Comparison of ENCODE assay signal across 8 cellular contexts in genomic region chr1:41862411-41863221, GRCh38. TPM values are rescaled to one million over a fixed set of nuclear protein-coding genes. Genes with fewer than 3 reads are reported as not detected.
DNase-seq lines count a peak whose midpoint lies in the region; ATAC-seq and TF ChIP-seq lines count a peak whose summit lies in the region.

No MANE protein-coding gene starts in this region.

- ATAC-seq in activated naive CD8-positive, alpha-beta T cell treated with anti-CD3 and anti-CD28 coated beads, Interleukin-2, amount 10 ng/mL, durations not matched to agents 7 days and 5 days (ENCODE audit: low read depth): peak; percentile 70
- ATAC-seq in HG03354 (IDR thresholded peaks at IDR 0.05; ENCODE audit: poor library complexity, severe bottlenecking, unreplicated experiment): no peak

- H3K36me3 ChIP-seq in adrenal gland (replicated peaks in 1 of 2) (no peaks in the 10 kb centered on the region), stomach (no peaks in the 10 kb centered on the region)

- 60 to 83% (median 75%) methylated on average over 7 of the region's 7 CpGs for WGBS in adrenal gland, 4 donors
- WGBS in stomach, 5 donors: 54 to 74% (median 59%) methylated on average over 7 of the region's 7 CpGs

- H3K27ac ChIP-seq in adrenal gland (no peak overlapping the region), stomach (no peak overlapping the region)

- H3K27me3 Mint-ChIP-seq in CD14-positive monocyte (ENCODE audit: low read depth in 3 of 3): peaks cover 7 to 11% (median 9%) of the 10 kb centered on the region in 3 donors
- H3K27me3 Mint-ChIP-seq in activated naive CD8-positive, alpha-beta T cell treated with anti-CD3 and anti-CD28 coated beads, Interleukin-2, amount 10 ng/mL, durations not matched to agents 7 days and 5 days: no peaks in the 10 kb centered on the region
- H3K27me3 Mint-ChIP-seq in neural crest cell (ENCODE audit: low read depth): peaks cover 6% of the 10 kb centered on the region

- POLR2A ChIA-PET in activated naive CD8-positive, alpha-beta T cell treated with anti-CD3 and anti-CD28 coated beads, Interleukin-2, amount 10 ng/mL, durations not matched to agents 7 days and 5 days (lab: Charles Lee): no interaction called here

- TF ChIP-seq POLR2A in adrenal gland (IDR thresholded peaks at IDR 0.05): no peak
- TF ChIP-seq POLR2A in stomach (IDR thresholded peaks at IDR 0.05): no peak

- H3K27ac Mint-ChIP-seq in CD14-positive monocyte: peak overlapping the region in 3 of 7 donors; percentile 12 to 60 (median 32)
- H3K27ac Mint-ChIP-seq in activated naive CD8-positive, alpha-beta T cell treated with anti-CD3 and anti-CD28 coated beads, Interleukin-2, amount 10 ng/mL, durations not matched to agents 7 days and 5 days: no peak overlapping the region
- H3K27ac Mint-ChIP-seq in neural crest cell (ENCODE audit: unreplicated experiment): peak overlapping the region; percentile 7

- H3K4me1 ChIP-seq in adrenal gland (replicated peaks in 1 of 2) (peaks cover 0 to 10% of the 10 kb centered on the region in 2 donors), stomach (peaks cover 0 to 19% (median 0%) of the 10 kb centered on the region in 4 donors)

- no peak overlapping the region for H3K4me3 ChIP-seq in adrenal gland
- no peak overlapping the region for H3K4me3 ChIP-seq in stomach

- H3K36me3 Mint-ChIP-seq in CD14-positive monocyte: peaks cover 0 to 5% of the 10 kb centered on the region in 2 donors
- peaks cover 5% of the 10 kb centered on the region for H3K36me3 Mint-ChIP-seq in activated naive CD8-positive, alpha-beta T cell treated with anti-CD3 and anti-CD28 coated beads, Interleukin-2, amount 10 ng/mL, durations not matched to agents 7 days and 5 days
- H3K36me3 Mint-ChIP-seq in neural crest cell (ENCODE audit: low read depth): no peaks in the 10 kb centered on the region

- peak; percentile 73 for DNase-seq in CD14-positive monocyte (ENCODE audit: low spot score)
- peak; percentile 66 for DNase-seq in NCI-H345 treated with DMSO at 0.1 percent for 48 hours (lab: John Stamatoyannopoulos, UW; ENCODE audit: unreplicated experiment)
- no peak for DNase-seq in activated naive CD8-positive, alpha-beta T cell treated with anti-CD3 and anti-CD28 coated beads, Interleukin-2, amount 10 ng/mL, durations not matched to agents 7 days and 5 days
- DNase-seq in neural crest cell (ENCODE audit: low read depth, low spot score): no peak
- DNase-seq in adrenal gland: no peak
- DNase-seq in KG1 (lab: John Stamatoyannopoulos, UW): no peak
- no peak for DNase-seq in stomach

- H3K4me3 Mint-ChIP-seq in CD14-positive monocyte (peak overlapping the region in 1 of 2 donors; percentile 74), neural crest cell (no peak overlapping the region)
- H3K4me3 Mint-ChIP-seq in activated naive CD8-positive, alpha-beta T cell treated with anti-CD3 and anti-CD28 coated beads, Interleukin-2, amount 10 ng/mL, durations not matched to agents 7 days and 5 days: peak overlapping the region; percentile 10

- no peak for TF ChIP-seq EP300 in stomach (IDR thresholded peaks at IDR 0.05)

- TF ChIP-seq CTCF in CD14-positive monocyte (IDR thresholded peaks at IDR 0.05): no peak
- no peak for TF ChIP-seq CTCF in neural crest cell (conservative IDR thresholded peaks at IDR 0.05)
- TF ChIP-seq CTCF in adrenal gland (IDR thresholded peaks at IDR 0.05): no peak
- no peak for TF ChIP-seq CTCF in stomach (IDR thresholded peaks at IDR 0.05)

- intact Hi-C loops in CD14-positive monocyte (cut with micrococcal nuclease): no loop called here
- intact Hi-C loops in adrenal gland (cut with DNase I): no loop called here
- intact Hi-C loops in stomach (cut with DNase I; ENCODE audit: low total_unique reads): no loop called here

- H3K9me3 ChIP-seq in adrenal gland (replicated peaks in 1 of 3) (no peaks in the 10 kb centered on the region), stomach (no peaks in the 10 kb centered on the region)

- no peaks in the 10 kb centered on the region for H3K27me3 ChIP-seq in adrenal gland
- H3K27me3 ChIP-seq in stomach: no peaks in the 10 kb centered on the region

- H3K4me1 Mint-ChIP-seq in CD14-positive monocyte (peaks cover 38% of the 10 kb centered on the region), neural crest cell (peaks cover 34% of the 10 kb centered on the region)
- peaks cover 22% of the 10 kb centered on the region for H3K4me1 Mint-ChIP-seq in activated naive CD8-positive, alpha-beta T cell treated with anti-CD3 and anti-CD28 coated beads, Interleukin-2, amount 10 ng/mL, durations not matched to agents 7 days and 5 days

- peaks cover 0 to 3% (median 0%) of the 10 kb centered on the region in 7 donors for H3K9me3 Mint-ChIP-seq in CD14-positive monocyte
- no peaks in the 10 kb centered on the region for H3K9me3 Mint-ChIP-seq in activated naive CD8-positive, alpha-beta T cell treated with anti-CD3 and anti-CD28 coated beads, Interleukin-2, amount 10 ng/mL, durations not matched to agents 7 days and 5 days
- no peaks in the 10 kb centered on the region for H3K9me3 Mint-ChIP-seq in neural crest cell

RNA-seq across cellular contexts. Expression of gene HIVEP3, which starts 56.1 kb away (rescaled TPM):
- 1 to 10 TPM; 1.2 to 1.8 TPM for polyA plus RNA-seq in CD14-positive monocyte
- total RNA-seq in activated naive CD8-positive, alpha-beta T cell treated with anti-CD3 and anti-CD28 coated beads, Interleukin-2, amount 10 ng/mL, durations not matched to agents 7 days and 5 days: 10 to 100 TPM; 10.1 to 10.7 TPM
- 1.2 and 1.5 TPM in 2 replicates for total RNA-seq in neural crest cell
- total RNA-seq in adrenal gland: 1 to 10 TPM; 3.6 to 7.7 (median 6.9) TPM
- polyA plus RNA-seq in adrenal gland: 1 to 10 TPM; 6.9 to 7.7 (median 7.6) TPM
- total RNA-seq in stomach: 10 to 100 TPM in 1 of 5 donors, 1 to 10 TPM in 4; 1.8 to 65.3 (median 4.9) TPM
- polyA plus RNA-seq in stomach: 1 to 10 TPM; 2.9 to 4.6 (median 3.1) TPM

Comparison
In these comparisons a context has a peak if more than half of its experiments do, and no peak if none do; other contexts are left out.
1. DNase-seq: peak in CD14-positive monocyte (single experiment) and NCI-H345 treated with DMSO at 0.1 percent for 48 hours (single experiment); none in activated naive CD8-positive, alpha-beta T cell treated with anti-CD3 and anti-CD28 coated beads, Interleukin-2, amount 10 ng/mL, durations not matched to agents 7 days and 5 days (single experiment), neural crest cell (single experiment), adrenal gland (0 of 7), KG1 (single experiment) and stomach (single experiment).